In the genomic region with DNA sequence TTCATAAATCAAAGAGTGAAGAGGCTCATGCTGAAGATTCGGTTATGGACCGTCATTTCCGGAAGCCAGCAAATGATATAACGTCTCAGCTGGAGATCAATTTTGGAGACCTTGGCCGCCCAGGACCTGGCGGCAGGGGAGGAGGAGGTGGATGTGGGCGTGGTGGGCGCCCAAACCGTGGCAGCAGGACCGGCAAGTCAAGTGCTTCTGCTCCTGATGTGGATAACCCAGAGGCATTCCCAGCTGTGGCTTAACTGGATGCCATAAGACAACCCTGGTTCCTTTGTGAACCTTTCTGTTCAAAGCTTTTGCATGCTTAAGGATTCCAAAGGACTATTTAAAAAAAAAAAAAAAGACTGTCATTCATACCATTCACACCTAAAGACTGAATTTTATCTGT, we compare ENCODE assay signal across 24 cellular contexts.
"Had no signal": no experiment of that assay in that cellular context is flagged by ENCODE, and none has a peak within 500 bp of the region (broad histone marks: within the 10 kb centered on the region; RNA-seq: fewer than 3 reads in every experiment).

No MANE protein-coding gene starts in this region.

- H3K4me3 ChIP-seq: colonic mucosa, coronary artery, dorsolateral prefrontal cortex, esophagus muscularis mucosa, esophagus squamous epithelium, gastrocnemius medialis, gastroesophageal sphincter, heart left ventricle, heart right ventricle had no signal

- H3K4me1 ChIP-seq: colonic mucosa, esophagus muscularis mucosa, esophagus squamous epithelium, foreskin keratinocyte, gastrocnemius medialis, gastroesophageal sphincter, heart left ventricle, heart right ventricle had no signal

- H3K9me3 ChIP-seq: colonic mucosa, esophagus squamous epithelium, gastrocnemius medialis, gastroesophageal sphincter had no signal

- H3K36me3 ChIP-seq: colonic mucosa, esophagus muscularis mucosa, esophagus squamous epithelium, gastrocnemius medialis, gastroesophageal sphincter, heart left ventricle, heart right ventricle had no signal

- H3K27me3 ChIP-seq: colonic mucosa, esophagus muscularis mucosa, esophagus squamous epithelium, foreskin keratinocyte, gastroesophageal sphincter had no signal

- DNase-seq: colonic mucosa; cortex of kidney; dermis blood vessel endothelial cell; dorsolateral prefrontal cortex; effector CD4-positive, alpha-beta T cell; effector CD8-positive, alpha-beta T cell; effector memory CD4-positive, alpha-beta T cell; effector memory CD8-positive, alpha-beta T cell; endodermal cell; erythroblast; esophagus squamous epithelium; foreskin fibroblast; foreskin keratinocyte; foreskin melanocyte; gastrocnemius medialis; glutamatergic neuron; head of caudate nucleus; heart left ventricle; heart right ventricle had no signal

- ATAC-seq: effector memory CD8-positive, alpha-beta T cell; esophagus mucosa; foreskin keratinocyte; gastrocnemius medialis; gastroesophageal sphincter; heart left ventricle; heart right ventricle had no signal

- H3K27ac ChIP-seq: colonic mucosa, coronary artery, dorsolateral prefrontal cortex, epithelial cell of prostate, esophagus muscularis mucosa, esophagus squamous epithelium, foreskin keratinocyte, gastrocnemius medialis, gastroesophageal sphincter, heart left ventricle, heart right ventricle had no signal
